In the genomic region with DNA sequence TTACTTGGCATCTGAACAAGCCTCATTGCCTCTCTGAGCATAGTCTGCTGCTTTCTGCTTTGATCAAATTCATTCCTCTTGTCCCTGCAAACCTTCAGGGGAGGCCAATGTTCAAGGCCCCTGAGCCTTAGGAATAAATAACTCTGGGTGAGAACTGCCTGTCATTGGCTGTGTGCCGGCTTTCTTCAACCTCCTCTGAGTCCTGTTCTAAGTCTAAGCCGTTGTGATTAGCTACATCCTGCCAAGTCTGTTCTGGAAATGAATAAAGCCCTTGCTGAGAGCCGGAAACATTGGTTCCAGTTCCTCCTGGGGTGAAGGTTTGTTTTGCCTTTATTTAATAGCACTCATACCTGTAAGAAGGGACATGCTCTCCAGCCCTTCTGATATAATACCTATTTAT, we compare ENCODE assay signal across 7 cellular contexts. TPM values are rescaled to one million over a fixed set of nuclear protein-coding genes. Genes with fewer than 3 reads are reported as not detected.
A peak's percentile ranks its signal among the peaks of the same experiment; 100 is the strongest.
DNase-seq lines count a peak whose midpoint lies in the region; ATAC-seq and TF ChIP-seq lines count a peak whose summit lies in the region.

No MANE protein-coding gene starts in this region.

- peak; percentile 75 for DNase-seq in astrocyte of the cerebellum (ENCODE audit: low read depth)
- DNase-seq in suprapubic skin (ENCODE audit: low spot score in 2 of 2), result no peak
- DNase-seq in NOMO-1 treated with dmso at 0.1 percent for 144 hours (lab: John Stamatoyannopoulos, UW; ENCODE audit: unreplicated experiment), result no peak

- in situ Hi-C loops in astrocyte of the cerebellum (cut with HindIII; ENCODE audit: low sequenced_read_pairs), result no loop called here

- peak; percentile 43 for ATAC-seq in GM18858 (IDR thresholded peaks at IDR 0.05; ENCODE audit: unreplicated experiment)
- ATAC-seq in HG03103 (IDR thresholded peaks at IDR 0.05; ENCODE audit: low read depth, unreplicated experiment), result peak; percentile 44
- no peak for ATAC-seq in HG03025 (IDR thresholded peaks at IDR 0.05; ENCODE audit: low FRiP score, unreplicated experiment)

- peaks cover 78% of the 10 kb centered on the region for H3K4me1 ChIP-seq in suprapubic skin

- H3K9me3 ChIP-seq in suprapubic skin, result no peaks in the 10 kb centered on the region

- H3K36me3 ChIP-seq in suprapubic skin, result no peaks in the 10 kb centered on the region

- H3K27me3 ChIP-seq in layer of hippocampus (ENCODE audit: control insufficient read depth, insufficient read depth, low read length), result no peaks in the 10 kb centered on the region
- H3K27me3 ChIP-seq in suprapubic skin, result no peaks in the 10 kb centered on the region

- H3K27ac ChIP-seq in layer of hippocampus (ENCODE audit: low read depth, low read length) (peak overlapping the region; percentile 72), suprapubic skin (no peak overlapping the region)

- no peak for TF ChIP-seq EP300 in suprapubic skin (IDR thresholded peaks at IDR 0.05)

- TF ChIP-seq CTCF in astrocyte of the cerebellum (IDR thresholded peaks at IDR 0.05; ENCODE audit: low read depth, low read length, missing control alignments) (no peak), suprapubic skin (IDR thresholded peaks at IDR 0.05) (no peak)

- H3K4me3 ChIP-seq in astrocyte of the cerebellum (ENCODE audit: low read depth, low read length) (no peak overlapping the region), suprapubic skin (peak overlapping the region; percentile 4)

- WGBS in suprapubic skin, result 20% methylated on average over 3 of the region's 3 CpGs

- TF ChIP-seq POLR2A in suprapubic skin (IDR thresholded peaks at IDR 0.05), result no peak

RNA-seq across cellular contexts. Expression of gene RNF4, which starts 13.8 kb away (rescaled TPM):
- total RNA-seq in suprapubic skin, result 10 to 100 TPM; 31.2 to 57.2 (median 44.0) TPM

RNA-seq across cellular contexts. Expression of gene FAM193A, which starts 53.8 kb away (rescaled TPM):
- total RNA-seq in suprapubic skin, result 10 to 100 TPM; 23.6 to 45.0 (median 29.3) TPM
